13 cellular contexts compared by ENCODE assay signal in the genomic region with DNA sequence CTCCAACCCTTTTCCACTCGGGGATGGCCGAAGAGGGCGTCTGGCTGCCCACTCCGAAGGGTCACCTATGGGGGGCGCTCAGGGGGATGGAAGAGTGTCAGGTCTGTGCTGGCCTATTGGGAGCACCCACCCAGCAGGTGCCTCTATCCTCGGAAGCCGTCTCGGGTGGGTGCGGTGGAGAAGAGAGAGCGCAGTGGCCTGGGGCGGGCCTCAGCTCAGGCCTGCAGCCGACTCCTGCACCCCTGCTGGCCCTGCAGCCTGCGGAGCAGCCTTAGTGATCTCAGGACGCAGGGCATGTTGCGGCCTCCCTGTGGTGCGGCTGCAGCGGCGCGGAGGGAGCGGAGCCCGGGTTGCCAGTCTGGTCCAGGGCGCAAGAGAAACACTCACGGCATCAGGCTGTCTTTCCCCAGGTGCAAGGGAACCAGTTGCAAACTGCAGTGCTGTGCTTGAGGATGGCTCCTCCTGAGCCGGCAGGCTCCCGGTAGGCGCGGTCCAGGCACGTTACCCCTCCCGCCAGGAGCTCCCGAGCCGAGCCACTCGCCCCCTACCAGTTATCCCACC. TPM values are rescaled to one million over a fixed set of nuclear protein-coding genes. Genes with fewer than 3 reads are reported as not detected.
DNase-seq lines count a peak whose midpoint lies in the region; ATAC-seq, FAIRE-seq and TF ChIP-seq lines count a peak whose summit lies in the region.
"Had no signal": no experiment of that assay in that cellular context is flagged by ENCODE, and none has a peak within 500 bp of the region (broad histone marks: within the 10 kb centered on the region; RNA-seq: fewer than 3 reads in every experiment).

No MANE protein-coding gene starts in this region.

- peaks cover 33% of the 10 kb centered on the region for H3K79me2 ChIP-seq in keratinocyte (ENCODE audit: control insufficient read depth, insufficient read depth, low read length)

- H3K27ac Mint-ChIP-seq in brain (peak overlapping the region in 2 of 5 experiments; percentile 91 to 96), immature natural killer cell (no peak overlapping the region)

- H3K4me1 Mint-ChIP-seq in brain (peaks cover 60% of the 10 kb centered on the region), immature natural killer cell (no peaks in the 10 kb centered on the region)

- H3K9me3 Mint-ChIP-seq in brain (peaks cover 3 to 13% (median 8%) of the 10 kb centered on the region in 5 experiments), immature natural killer cell (peaks cover 2 to 9% (median 4%) of the 10 kb centered on the region in 6 donors)

- ATAC-seq in Right ventricle myocardium inferior = no peak
- no peak for ATAC-seq in upper lobe of right lung

- intact Hi-C loops in Right ventricle myocardium inferior (cut with DNase I) = no loop called here
- intact Hi-C loops in upper lobe of right lung (cut with DNase I) = no loop called here

- H3K9ac ChIP-seq in keratinocyte (ENCODE audit: control insufficient read depth, extremely low read depth, insufficient read depth, low read length) = peak overlapping the region; percentile 79

- no peaks in the 10 kb centered on the region for H3K36me3 ChIP-seq in right atrium auricular region
- peaks cover under 1 to 9% of the 10 kb centered on the region in 2 experiments for H3K36me3 ChIP-seq in keratinocyte (ENCODE audit: control insufficient read depth in 2 of 2, extremely low read depth in 1 of 2, insufficient read depth in 2 of 2, low read length in 2 of 2)
- H3K36me3 ChIP-seq in upper lobe of right lung = no peaks in the 10 kb centered on the region

- H2AFZ ChIP-seq in keratinocyte (ENCODE audit: control insufficient read depth, low read length) = peak overlapping the region; percentile 80

- peaks cover 82% of the 10 kb centered on the region for H3K27me3 Mint-ChIP-seq in brain
- peaks cover 23 to 36% (median 29%) of the 10 kb centered on the region in 3 donors for H3K27me3 Mint-ChIP-seq in immature natural killer cell (ENCODE audit: low read depth in 3 of 3)

- H3K4me3 ChIP-seq in right atrium auricular region (peak overlapping the region in 1 of 2 donors; percentile 48), keratinocyte (ENCODE audit: control insufficient read depth in 2 of 3, extremely low read depth in 1 of 3, insufficient read depth in 2 of 3, low read depth in 1 of 3, low read length in 3 of 3) (peak overlapping the region; percentile 51 to 71 (median 65)), upper lobe of right lung (peak overlapping the region; percentile 54)

- DNase-seq in right atrium auricular region (ENCODE audit: low spot score) (peak; percentile 30), Right ventricle myocardium inferior (ENCODE audit: missing footprints) (no peak), keratinocyte (ENCODE audit: low read depth, low spot score) (no peak), upper lobe of right lung (no peak), anterior cingulate cortex (lab: John Stamatoyannopoulos, UW) (no peak), immature natural killer cell (no peak)
- no peak for DNase-seq in activated CD4-positive, alpha-beta T cell treated with anti-CD3 and anti-CD28 coated beads, Interleukin-2, amount 50 U/mL, for 4 hours
- DNase-seq: C1 segment of cervical spinal cord; stimulated activated CD4-positive, alpha-beta T cell treated with anti-CD3 and anti-CD28 coated beads, Interleukin-12 subunit alpha, Interleukin-12 subunit beta, amount 100 ng/mL, for 4 hours; stimulated activated naive CD4-positive, alpha-beta T cell; T-helper 2 cell had no signal

- H3K36me3 Mint-ChIP-seq in brain (peaks cover 11% of the 10 kb centered on the region), immature natural killer cell (peaks cover 0 to 4% (median 0%) of the 10 kb centered on the region in 3 donors)

- no peaks in the 10 kb centered on the region for H3K9me3 ChIP-seq in right atrium auricular region
- no peaks in the 10 kb centered on the region for H3K9me3 ChIP-seq in keratinocyte (ENCODE audit: control insufficient read depth, low read depth, low read length)
- H3K9me3 ChIP-seq in upper lobe of right lung = no peaks in the 10 kb centered on the region

- TF ChIP-seq CTCF in right atrium auricular region (IDR thresholded peaks at IDR 0.05) = no peak
- no peak for TF ChIP-seq CTCF in brain (conservative IDR thresholded peaks at IDR 0.05)
- no peak for TF ChIP-seq CTCF in keratinocyte (optimal IDR thresholded peaks at IDR 0.05 in 1 of 3, IDR thresholded peaks at IDR 0.05 in 1 of 3, conservative IDR thresholded peaks at IDR 0.05 in 1 of 3; ENCODE audit: extremely low read depth in 1 of 3, insufficient read depth in 2 of 3, low read length in 3 of 3)
- TF ChIP-seq CTCF in upper lobe of right lung (IDR thresholded peaks at IDR 0.05) = peak; percentile 5

- no peak for FAIRE-seq in keratinocyte (lab: Jason Lieb, UNC)

- peak overlapping the region; percentile 78 for H3K4me2 ChIP-seq in keratinocyte (ENCODE audit: control insufficient read depth, extremely low read depth, insufficient read depth, low read depth, low read length)

- H3K4me3 Mint-ChIP-seq in brain = peak overlapping the region in 4 of 5 experiments; percentile 77 to 92 (median 88)
- no peak overlapping the region for H3K4me3 Mint-ChIP-seq in immature natural killer cell

- H4K20me1 ChIP-seq in keratinocyte (ENCODE audit: control insufficient read depth, extremely low read depth, insufficient read depth, low read length) = no peaks in the 10 kb centered on the region

- H3K27ac ChIP-seq in right atrium auricular region (no peak overlapping the region), keratinocyte (ENCODE audit: control insufficient read depth, insufficient read depth, low read length) (no peak overlapping the region), upper lobe of right lung (peak overlapping the region; percentile 88)

- H3K4me1 ChIP-seq in right atrium auricular region (peaks cover 0 to 67% of the 10 kb centered on the region in 2 donors), keratinocyte (ENCODE audit: control insufficient read depth, extremely low read depth, insufficient read depth, low read length) (peaks cover 21% of the 10 kb centered on the region), upper lobe of right lung (peaks cover 5% of the 10 kb centered on the region)

- no peaks in the 10 kb centered on the region for H3K9me1 ChIP-seq in keratinocyte (ENCODE audit: control insufficient read depth, extremely low read depth, insufficient read depth, low read length)

- H3K27me3 ChIP-seq in right atrium auricular region (peaks cover 22 to 65% of the 10 kb centered on the region in 2 donors), keratinocyte (ENCODE audit: control insufficient read depth, extremely low read depth, insufficient read depth, low read length) (peaks cover 4% of the 10 kb centered on the region), upper lobe of right lung (peaks cover 82% of the 10 kb centered on the region)

- dilution Hi-C loops in keratinocyte (cut with MboI; ENCODE audit: extremely low pct_ligation_motif_present, low sequenced_read_pairs) = no loop called here

RNA-seq across cellular contexts. Expression of a gene that starts 1.5 kb away (rescaled TPM):
- total RNA-seq in right atrium auricular region (under 1 TPM in 1 of 2 donors, not detected in 1; 0.83 TPM), Right ventricle myocardium inferior (7.3 TPM), upper lobe of right lung (56.4 TPM)
- polyA plus RNA-seq in brain (ENCODE audit: insufficient read depth, low read depth, low replicate concordance) (10.3 TPM), keratinocyte (13.8 to 27.1 TPM (median 23.7 TPM) in 3 replicates), immature natural killer cell (not detected)
- 13.7 TPM for polyA plus RNA-seq in keratinocyte (2011; ENCODE audit: low read depth)
- 11.5 and 13.5 TPM in 2 replicates for polyA plus RNA-seq in keratinocyte (2011; cell fraction: cytosol; rRNA removed)
- polyA plus RNA-seq in keratinocyte (2011; cell fraction: nucleus; rRNA removed) = 32.7 and 36.3 TPM in 2 replicates
- polyA plus RNA-seq in keratinocyte (2012; ENCODE audit: low replicate concordance) = 18.6 and 19.4 TPM in 2 replicates
- 3.7 to 10.1 TPM (median 4.5 TPM) in 3 replicates for polyA minus RNA-seq in keratinocyte
- 20.5 TPM for polyA minus RNA-seq in keratinocyte (2011; cell fraction: cytosol; rRNA and poly(A)+ RNA removed)
- polyA minus RNA-seq in keratinocyte (2011; cell fraction: nucleus; rRNA and poly(A)+ RNA removed) = 15.2 and 17.0 TPM in 2 replicates
- total RNA-seq: liver had no signal
- polyA plus RNA-seq: liver had no signal

Comparison
In these comparisons a context has a peak if more than half of its experiments do, and no peak if none do; other contexts are left out.
1. H3K4me3 Mint-ChIP-seq: peak in brain (4 of 5); none in immature natural killer cell (0 of 5).